ENCODE assay signal across 13 cellular contexts in the genomic region with DNA sequence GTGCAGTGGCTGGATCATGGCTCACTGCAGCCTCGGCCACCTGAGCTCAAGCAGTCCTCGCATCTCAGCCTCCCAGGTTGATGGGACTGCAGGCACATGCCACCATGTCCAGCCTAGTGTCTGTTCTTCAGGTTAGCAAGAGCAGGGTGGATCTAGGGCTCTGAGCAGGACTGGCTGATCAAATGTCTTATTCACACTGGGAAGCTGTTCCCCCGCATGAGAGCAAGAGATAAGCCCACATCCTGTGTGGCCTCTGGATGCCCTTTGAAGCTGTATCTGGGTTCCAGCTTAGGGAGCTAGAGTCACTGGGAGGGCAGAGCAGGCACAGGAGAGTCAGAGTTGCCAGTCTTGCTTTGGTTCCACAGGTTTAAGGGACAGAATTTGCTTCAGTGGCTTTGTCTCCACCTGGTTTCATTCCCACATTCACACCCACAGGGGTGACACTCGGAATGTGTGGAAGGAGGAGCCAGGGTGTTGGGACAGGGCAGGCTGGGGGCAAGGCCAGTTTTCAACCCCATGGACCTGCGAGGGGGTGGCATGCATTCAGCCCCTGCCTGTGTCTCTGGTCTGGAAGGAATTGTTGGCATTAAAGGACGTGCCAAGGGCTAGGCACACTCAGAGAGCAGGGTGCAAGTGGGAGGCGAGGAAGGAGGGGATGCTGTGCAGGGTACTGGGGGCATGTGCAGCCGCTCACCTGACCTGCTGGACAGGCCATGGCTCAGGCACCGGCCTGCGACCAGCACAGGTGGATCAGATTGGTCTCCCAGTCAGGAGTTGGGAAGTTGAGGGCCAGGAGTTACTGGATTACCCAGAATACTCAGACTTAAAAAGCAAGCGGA. TPM values are rescaled to one million over a fixed set of nuclear protein-coding genes. Genes with fewer than 3 reads are reported as not detected.
DNase-seq lines count a peak whose midpoint lies in the region; ATAC-seq, FAIRE-seq and TF ChIP-seq lines count a peak whose summit lies in the region.
"Had no signal": no experiment of that assay in that cellular context is flagged by ENCODE, and none has a peak within 500 bp of the region (broad histone marks: within the 10 kb centered on the region; RNA-seq: fewer than 3 reads in every experiment).

No MANE protein-coding gene starts in this region.

- H3K4me2 ChIP-seq in OCI-LY1 (ENCODE audit: low read length), result 0 out of 2 replicates have a peak overlapping the region, but pooled peaks have one; percentile 2
- peak overlapping the region; percentile 34 for H3K4me2 ChIP-seq in GM12878 (ENCODE audit: control insufficient read depth, insufficient read depth)
- no peak overlapping the region for H3K4me2 ChIP-seq in smooth muscle cell

- H3K4me3 Mint-ChIP-seq in activated T-cell treated with anti-CD3 and anti-CD28 coated beads, Interleukin-2, amount 50 U/mL, for 4 hours, result no peak overlapping the region
- peak overlapping the region; percentile 2 for H3K4me3 Mint-ChIP-seq in stimulated activated memory B cell treated with anti-CD40 and anti-IgM and Interleukin-4, amounts not matched to agents 10 μg/mL and 1 μg/mL and 100 μg/mL, for 72 hours

- H3F3A ChIP-seq in OCI-LY1 (ENCODE audit: insufficient read depth, low read length) (no peaks in the 10 kb centered on the region), smooth muscle cell (ENCODE audit: low read depth) (no peaks in the 10 kb centered on the region)

- TF ChIP-seq CTCF in OCI-LY1 (IDR thresholded peaks at IDR 0.05; ENCODE audit: low read length), result no peak
- TF ChIP-seq CTCF in GM12878 (IDR thresholded peaks at IDR 0.05 in 2 of 3, conservative IDR thresholded peaks at IDR 0.05 in 1 of 3; ENCODE audit: control insufficient read depth in 2 of 3, extremely low read depth in 1 of 3, insufficient read depth in 1 of 3, low read depth in 3 of 3, low read length in 3 of 3), result no peak
- TF ChIP-seq CTCF in prostate gland (IDR thresholded peaks at IDR 0.05), result no peak
- no peak for TF ChIP-seq CTCF in smooth muscle cell (IDR thresholded peaks at IDR 0.05; ENCODE audit: borderline replicate concordance, insufficient read depth, poor library complexity, severe bottlenecking)

- H3K9me2 ChIP-seq in OCI-LY1 (ENCODE audit: low read depth, low read length), result no peaks in the 10 kb centered on the region

- no peak overlapping the region for H2AFZ ChIP-seq in OCI-LY1 (ENCODE audit: low read length)
- no peak overlapping the region for H2AFZ ChIP-seq in GM12878 (ENCODE audit: control insufficient read depth, low read depth, low read length)
- no peak overlapping the region for H2AFZ ChIP-seq in smooth muscle cell (ENCODE audit: low read depth)
- H2AFZ ChIP-seq: parathyroid adenoma had no signal

- DNase-seq in activated T-cell treated with anti-CD3 and anti-CD28 coated beads, Interleukin-2, amount 50 U/mL, for 4 hours, result no peak
- no peak for DNase-seq in activated T-cell treated with anti-CD3 and anti-CD28 coated beads, Interleukin-2, amount 50 U/mL, for 1 hour
- DNase-seq in GM12878 (ENCODE audit: low read depth, low spot score) (no peak), prostate gland (ENCODE audit: low spot score) (no peak), smooth muscle cell (lab: John Stamatoyannopoulos, UW; ENCODE audit: unreplicated experiment) (no peak)
- DNase-seq: activated CD8-positive, alpha-beta memory T cell treated with anti-CD3 and anti-CD28 coated beads for 24 hours; adrenal gland; NCI-H2107; upper lobe of right lung had no signal

- peak overlapping the region; percentile 64 for H3K27ac Mint-ChIP-seq in stimulated activated memory B cell treated with anti-CD40 and anti-IgM and Interleukin-4, amounts not matched to agents 10 μg/mL and 1 μg/mL and 100 μg/mL, for 72 hours

- FAIRE-seq in GM12878 (lab: Jason Lieb, UNC), result no peak

- no peak for TF ChIP-seq POLR2A in GM12878 (IDR thresholded peaks at IDR 0.05; ENCODE audit: low read depth, low read length)
- TF ChIP-seq POLR2A in prostate gland (IDR thresholded peaks at IDR 0.05), result no peak

- peaks cover 21% of the 10 kb centered on the region for H3K36me3 Mint-ChIP-seq in activated T-cell treated with anti-CD3 and anti-CD28 coated beads, Interleukin-2, amount 50 U/mL, for 4 hours (ENCODE audit: insufficient read depth)
- H3K36me3 Mint-ChIP-seq in stimulated activated memory B cell treated with anti-CD40 and anti-IgM and Interleukin-4, amounts not matched to agents 10 μg/mL and 1 μg/mL and 100 μg/mL, for 72 hours, result peaks cover 48% of the 10 kb centered on the region

- intact Hi-C loops in GM12878 (cut with micrococcal nuclease; ENCODE audit: unreplicated experiment), result no loop called here
- intact Hi-C loops in prostate gland (cut with DNase I), result no loop called here

- H3K4me3 ChIP-seq in OCI-LY1 (ENCODE audit: low read depth, low read length, poor library complexity, severe bottlenecking) (no peak overlapping the region), GM12878 (no peak overlapping the region), prostate gland (no peak overlapping the region), smooth muscle cell (no peak overlapping the region)
- H3K4me3 ChIP-seq: adrenal gland, upper lobe of right lung had no signal

- no peaks in the 10 kb centered on the region for H4K20me1 ChIP-seq in OCI-LY1 (ENCODE audit: insufficient read depth, low read length)
- H4K20me1 ChIP-seq in GM12878 (ENCODE audit: control insufficient read depth, insufficient read depth), result no peaks in the 10 kb centered on the region
- H4K20me1 ChIP-seq in smooth muscle cell (ENCODE audit: low read depth), result peaks cover 70% of the 10 kb centered on the region

- POLR2A ChIA-PET in GM12878 (lab: Charles Lee), result interaction anchor here (1.5 kb wide), 1 partner anchor 10 kb away, joined by 3 read pairs; no protein-coding TSS in a partner anchor

- no peaks in the 10 kb centered on the region for H3K9me3 ChIP-seq in OCI-LY1 (ENCODE audit: low read length)
- no peaks in the 10 kb centered on the region for H3K9me3 ChIP-seq in GM12878 (replicated peaks; ENCODE audit: control insufficient read depth, insufficient read depth, low read length)
- no peaks in the 10 kb centered on the region for H3K9me3 ChIP-seq in prostate gland
- no peaks in the 10 kb centered on the region for H3K9me3 ChIP-seq in smooth muscle cell (replicated peaks; ENCODE audit: low read depth)
- H3K9me3 ChIP-seq: adrenal gland, upper lobe of right lung had no signal

- H3K79me2 ChIP-seq in OCI-LY1 (ENCODE audit: insufficient read depth, low read length) (peaks cover 9% of the 10 kb centered on the region; the same call in 1 of the 2 replicates), GM12878 (ENCODE audit: control insufficient read depth, insufficient read depth, low read length) (peaks cover 13% of the 10 kb centered on the region), smooth muscle cell (ENCODE audit: low read depth) (peaks cover 19% of the 10 kb centered on the region)

- H3K9ac ChIP-seq in OCI-LY1 (ENCODE audit: low read length), result no peak overlapping the region; the same call in 1 of the 2 replicates
- peak overlapping the region; percentile 38; the same call in 1 of the 2 replicates for H3K9ac ChIP-seq in GM12878 (ENCODE audit: control insufficient read depth, insufficient read depth, low read length)
- no peak overlapping the region for H3K9ac ChIP-seq in smooth muscle cell (ENCODE audit: low read depth)
- H3K9ac ChIP-seq: parathyroid adenoma had no signal

- CTCF ChIA-PET in GM12878 (lab: Yijun Ruan, JAX), result interaction anchor here (1.3 to 1.6 kb wide), 2 partner anchors 13 to 37 kb away, joined by 5 read pairs; a partner anchor contains a TSS

- H3K4me1 ChIP-seq in OCI-LY1 (ENCODE audit: insufficient read depth, low read length, severe bottlenecking), result peaks cover 79% of the 10 kb centered on the region
- peaks cover 59% of the 10 kb centered on the region for H3K4me1 ChIP-seq in GM12878 (ENCODE audit: control insufficient read depth, insufficient read depth, low read length)
- H3K4me1 ChIP-seq in prostate gland (replicated peaks), result no peaks in the 10 kb centered on the region
- no peaks in the 10 kb centered on the region for H3K4me1 ChIP-seq in smooth muscle cell (ENCODE audit: low read depth)
- H3K4me1 ChIP-seq: adrenal gland, parathyroid adenoma, upper lobe of right lung had no signal

- no peaks in the 10 kb centered on the region for H3K9me3 Mint-ChIP-seq in activated T-cell treated with anti-CD3 and anti-CD28 coated beads, Interleukin-2, amount 50 U/mL, for 4 hours
- H3K9me3 Mint-ChIP-seq in stimulated activated memory B cell treated with anti-CD40 and anti-IgM and Interleukin-4, amounts not matched to agents 10 μg/mL and 1 μg/mL and 100 μg/mL, for 72 hours, result no peaks in the 10 kb centered on the region

- 94% methylated on average over 11 of the region's 11 CpGs for WGBS in GM12878 (ENCODE audit: insufficient coverage, insufficient replicate concordance, low lambda C conversion rate, missing lambda C conversion rate)
- WGBS in prostate gland, result 90% methylated on average over 11 of the region's 11 CpGs
- 90% methylated on average over 11 of the region's 11 CpGs for WGBS in smooth muscle cell (ENCODE audit: low lambda C conversion rate)

- ATAC-seq in activated T-cell treated with anti-CD3 and anti-CD28 coated beads, Interleukin-2, amount 50 U/mL, for 4 hours, result peak; percentile 26 to 27
- ATAC-seq in GM12878, result no peak
- no peak for ATAC-seq in stimulated activated memory B cell treated with anti-CD40 and anti-IgM and Interleukin-4, amounts not matched to agents 10 μg/mL and 1 μg/mL and 100 μg/mL, for 72 hours
- no peak for ATAC-seq in HG03045 (IDR thresholded peaks at IDR 0.05; ENCODE audit: unreplicated experiment)
- ATAC-seq: upper lobe of right lung had no signal

- no peak for TF ChIP-seq EP300 in GM12878 (IDR thresholded peaks at IDR 0.05; ENCODE audit: borderline replicate concordance in 1 of 2, control insufficient read depth in 1 of 2, low read depth in 2 of 2, low read length in 2 of 2)

- RAD21 ChIA-PET in GM12878 (lab: Charles Lee; ENCODE audit: unreplicated experiment), result no interaction called here

- in situ Hi-C loops in GM12878 (cut with MboI), result no loop called here

- peaks cover 43% of the 10 kb centered on the region for H3K4me1 Mint-ChIP-seq in activated T-cell treated with anti-CD3 and anti-CD28 coated beads, Interleukin-2, amount 50 U/mL, for 4 hours (ENCODE audit: low read depth)
- H3K4me1 Mint-ChIP-seq in stimulated activated memory B cell treated with anti-CD40 and anti-IgM and Interleukin-4, amounts not matched to agents 10 μg/mL and 1 μg/mL and 100 μg/mL, for 72 hours, result peaks cover 71% of the 10 kb centered on the region

- H3K36me3 ChIP-seq in OCI-LY1 (ENCODE audit: insufficient read depth, low read length), result peaks cover 73% of the 10 kb centered on the region
- H3K36me3 ChIP-seq in GM12878 (ENCODE audit: control insufficient read depth in 2 of 2, insufficient read depth in 2 of 2, low read length in 1 of 2), result peaks cover 0 to 8% of the 10 kb centered on the region in 2 experiments; a peak in 2 of 4 replicates
- H3K36me3 ChIP-seq in prostate gland, result no peaks in the 10 kb centered on the region
- H3K36me3 ChIP-seq in smooth muscle cell (ENCODE audit: low read depth), result no peaks in the 10 kb centered on the region
- H3K36me3 ChIP-seq: upper lobe of right lung had no signal

- no peak for TF ChIP-seq RAD21 in GM12878 (IDR thresholded peaks at IDR 0.05; ENCODE audit: insufficient read depth, low read depth, low read length)

- no peaks in the 10 kb centered on the region for H3K27me3 Mint-ChIP-seq in activated T-cell treated with anti-CD3 and anti-CD28 coated beads, Interleukin-2, amount 50 U/mL, for 4 hours (ENCODE audit: low read depth)
- no peaks in the 10 kb centered on the region for H3K27me3 Mint-ChIP-seq in stimulated activated memory B cell treated with anti-CD40 and anti-IgM and Interleukin-4, amounts not matched to agents 10 μg/mL and 1 μg/mL and 100 μg/mL, for 72 hours

- no TSS peak for BruUV-seq in GM12878 (replicated peaks; lab: Mats Ljungman, UMichigan)

- H3K27me3 ChIP-seq in OCI-LY1 (ENCODE audit: insufficient read depth, low read length) (no peaks in the 10 kb centered on the region), GM12878 (replicated peaks in 1 of 2; ENCODE audit: control insufficient read depth in 2 of 2, insufficient read depth in 2 of 2, low read length in 1 of 2) (no peaks in the 10 kb centered on the region), prostate gland (replicated peaks; ENCODE audit: insufficient read depth) (no peaks in the 10 kb centered on the region), smooth muscle cell (ENCODE audit: low read depth) (no peaks in the 10 kb centered on the region)
- H3K27me3 ChIP-seq: adrenal gland, upper lobe of right lung had no signal

- peak overlapping the region; percentile 92 for H3K27ac ChIP-seq in OCI-LY1 (ENCODE audit: low read depth, low read length, poor library complexity, severe bottlenecking)
- H3K27ac ChIP-seq in GM12878 (ENCODE audit: control insufficient read depth, insufficient read depth), result no peak overlapping the region
- no peak overlapping the region for H3K27ac ChIP-seq in prostate gland
- no peak overlapping the region for H3K27ac ChIP-seq in smooth muscle cell (ENCODE audit: low read depth)
- H3K27ac ChIP-seq: adrenal gland, parathyroid adenoma, upper lobe of right lung had no signal

- SMC1A ChIA-PET in GM12878 (lab: Charles Lee; ENCODE audit: uncharacterized antibody, unreplicated experiment), result no interaction called here

RNA-seq across cellular contexts. Expression of a gene that starts 24.5 kb away (rescaled TPM):
- total RNA-seq in activated T-cell treated with anti-CD3 and anti-CD28 coated beads, Interleukin-2, amount 50 U/mL, for 4 hours, result 10 to 100 TPM; 26.6 to 30.4 (median 30.0) TPM
- 33.3 and 40.8 TPM in 2 replicates for total RNA-seq in GM12878 (2013; cell fraction: nucleolus; rRNA removed)
- total RNA-seq in GM12878 (2014; rRNA removed), result 31.4 and 36.9 TPM in 2 replicates
- 38.5 and 39.8 TPM in 2 replicates for total RNA-seq in GM12878 (2014; rRNA removed; fragmentation: Illumina TruSeq; extraction: Trizol)
- total RNA-seq in GM12878 (2021), result 41.9 and 43.1 TPM in 2 replicates
- 26.0 TPM for polyA plus RNA-seq in GM12878 (2011; ENCODE audit: low read depth)
- 29.3 and 47.0 TPM in 2 replicates for polyA plus RNA-seq in GM12878 (2011; rRNA removed)
- 50.1 and 55.8 TPM in 2 replicates for polyA plus RNA-seq in GM12878 (2011; cell fraction: cytosol; rRNA removed)
- polyA plus RNA-seq in GM12878 (2011; cell fraction: nucleus; rRNA removed), result 44.1 and 45.8 TPM in 2 replicates
- 37.9 and 44.0 TPM in 2 replicates for polyA plus RNA-seq in GM12878 (2012)
- 89.9 and 99.8 TPM in 2 replicates for polyA plus RNA-seq in GM12878 (2014; fragmentation: Illumina TruSeq; extraction: Trizol)
- 10 to 100 TPM; 14.8 to 17.5 TPM for polyA plus RNA-seq in GM12878 (2014; fragmentation: Nextera tagmentation; extraction: Ambion mirVana)
- polyA plus RNA-seq in GM12878 (2014; rRNA removed), result 58.4 and 58.8 TPM in 2 replicates
- 10 to 100 TPM; 43.7 to 45.6 TPM for polyA plus RNA-seq in GM12878 (2016; fragmentation: Nextera tagmentation; extraction: Ambion mirVana)
- 22.4 and 27.1 TPM in 2 replicates for polyA minus RNA-seq in GM12878 (2011; rRNA and poly(A)+ RNA removed)
- 13.2 and 13.4 TPM in 2 replicates for polyA minus RNA-seq in GM12878 (2011; cell fraction: cytosol; rRNA and poly(A)+ RNA removed)
- 17.3 and 30.1 TPM in 2 replicates for polyA minus RNA-seq in GM12878 (2011; cell fraction: nucleus; rRNA and poly(A)+ RNA removed)
- 10 to 100 TPM; 37.1 to 93.6 TPM for total RNA-seq in prostate gland
- total RNA-seq in smooth muscle cell, result 4.4 and 13.9 TPM in 2 replicates
- 10.1 and 10.2 TPM in 2 replicates for polyA plus RNA-seq in smooth muscle cell

RNA-seq across cellular contexts. Expression of a gene that starts 37.6 kb away (rescaled TPM):
- 100 to 1,000 TPM; 316 to 326 (median 319) TPM for total RNA-seq in activated T-cell treated with anti-CD3 and anti-CD28 coated beads, Interleukin-2, amount 50 U/mL, for 4 hours
- total RNA-seq in GM12878 (2013; cell fraction: nucleolus; rRNA removed), result 66.8 and 77.9 TPM in 2 replicates
- 181 and 209 TPM in 2 replicates for total RNA-seq in GM12878 (2014; rRNA removed)
- 74.9 and 85.3 TPM in 2 replicates for total RNA-seq in GM12878 (2014; rRNA removed; fragmentation: Illumina TruSeq; extraction: Trizol)
- total RNA-seq in GM12878 (2021), result 166 and 171 TPM in 2 replicates
- 61.6 TPM for polyA plus RNA-seq in GM12878 (2011; ENCODE audit: low read depth)
- polyA plus RNA-seq in GM12878 (2011; rRNA removed), result 78.0 and 162 TPM in 2 replicates
- polyA plus RNA-seq in GM12878 (2011; cell fraction: cytosol; rRNA removed), result 306 and 444 TPM in 2 replicates
- polyA plus RNA-seq in GM12878 (2011; cell fraction: nucleus; rRNA removed), result 402 and 407 TPM in 2 replicates
- polyA plus RNA-seq in GM12878 (2012), result 134 and 142 TPM in 2 replicates
- 43.2 and 70.5 TPM in 2 replicates for polyA plus RNA-seq in GM12878 (2014; fragmentation: Illumina TruSeq; extraction: Trizol)
- 100 to 1,000 TPM in 1 of 2 experiments, 10 to 100 TPM in 1; 41.4 to 100 TPM for polyA plus RNA-seq in GM12878 (2014; fragmentation: Nextera tagmentation; extraction: Ambion mirVana)
- 242 and 273 TPM in 2 replicates for polyA plus RNA-seq in GM12878 (2014; rRNA removed)
- polyA plus RNA-seq in GM12878 (2016; fragmentation: Nextera tagmentation; extraction: Ambion mirVana), result 100 to 1,000 TPM; 183 to 206 TPM
- 132 and 174 TPM in 2 replicates for polyA minus RNA-seq in GM12878 (2011; rRNA and poly(A)+ RNA removed)
- 64.4 and 65.1 TPM in 2 replicates for polyA minus RNA-seq in GM12878 (2011; cell fraction: cytosol; rRNA and poly(A)+ RNA removed)
- polyA minus RNA-seq in GM12878 (2011; cell fraction: nucleus; rRNA and poly(A)+ RNA removed), result 89.7 and 141 TPM in 2 replicates
- total RNA-seq in prostate gland, result 100 to 1,000 TPM in 1 of 2 donors, 10 to 100 TPM in 1; 71.4 to 106 TPM
- 36.4 and 59.3 TPM in 2 replicates for total RNA-seq in smooth muscle cell
- 74.9 and 75.0 TPM in 2 replicates for polyA plus RNA-seq in smooth muscle cell

Comparison
In these comparisons a context has a peak if more than half of its experiments do, and no peak if none do; other contexts are left out.
1. ATAC-seq: peak in activated T-cell treated with anti-CD3 and anti-CD28 coated beads, Interleukin-2, amount 50 U/mL, for 4 hours (2 of 2); none in GM12878 (single experiment), stimulated activated memory B cell treated with anti-CD40 and anti-IgM and Interleukin-4, amounts not matched to agents 10 μg/mL and 1 μg/mL and 100 μg/mL, for 72 hours (single experiment) and HG03045 (single experiment).